ENCODE assay signal across 7 cellular contexts in genomic region chr1:62170380-62170779, GRCh38. TPM values are rescaled to one million over a fixed set of nuclear protein-coding genes. Genes with fewer than 3 reads are reported as not detected.
"Had no signal": no experiment of that assay in that cellular context is flagged by ENCODE, and none has a peak within 500 bp of the region (broad histone marks: within the 10 kb centered on the region; RNA-seq: fewer than 3 reads in every experiment).

No MANE protein-coding gene starts in this region.

RNA-seq across cellular contexts. Expression of gene L1TD1, which starts 24.3 kb away (rescaled TPM):
- total RNA-seq: HT1080, M059J, PC-9, Right ventricle myocardium inferior, RPMI7951, SJCRH30 had no signal
- polyA plus RNA-seq: K562 had no signal
